ENCODE assay signal across 17 cellular contexts in genomic region chr16:49602201-49603041, GRCh38.
DNase-seq lines count a peak whose midpoint lies in the region; ATAC-seq and TF ChIP-seq lines count a peak whose summit lies in the region.
"Had no signal": no experiment of that assay in that cellular context is flagged by ENCODE, and none has a peak within 500 bp of the region (broad histone marks: within the 10 kb centered on the region; RNA-seq: fewer than 3 reads in every experiment).

No MANE protein-coding gene starts in this region.

- H4K20me1 ChIP-seq in neural progenitor cell (ENCODE audit: low read depth): peaks cover 57% of the 10 kb centered on the region

- peaks cover 65% of the 10 kb centered on the region for H3K4me1 Mint-ChIP-seq in neural progenitor cell

- H3K36me3 ChIP-seq in neural progenitor cell (no peaks in the 10 kb centered on the region), vagina (no peaks in the 10 kb centered on the region), BE2C (no peaks in the 10 kb centered on the region)
- H3K36me3 ChIP-seq: heart left ventricle had no signal

- no peak overlapping the region for H3K4me2 ChIP-seq in neural progenitor cell

- H3K27me3 ChIP-seq in neural progenitor cell: no peaks in the 10 kb centered on the region
- no peaks in the 10 kb centered on the region for H3K27me3 ChIP-seq in vagina
- no peaks in the 10 kb centered on the region for H3K27me3 ChIP-seq in BE2C
- H3K27me3 ChIP-seq: heart left ventricle had no signal

- H3K4me1 ChIP-seq in neural progenitor cell (peaks cover 10% of the 10 kb centered on the region), vagina (no peaks in the 10 kb centered on the region), BE2C (no peaks in the 10 kb centered on the region)

- no peak overlapping the region for H2AFZ ChIP-seq in neural progenitor cell (replicated peaks)

- no peak overlapping the region for H3K27ac ChIP-seq in neural progenitor cell
- H3K27ac ChIP-seq in vagina: no peak overlapping the region
- H3K27ac ChIP-seq: epithelial cell of prostate, heart left ventricle had no signal

- no peak for ATAC-seq in HG02884 (IDR thresholded peaks at IDR 0.05; ENCODE audit: unreplicated experiment)
- no peak for ATAC-seq in HG03469 (IDR thresholded peaks at IDR 0.05; ENCODE audit: unreplicated experiment)
- ATAC-seq: Panc1 had no signal

- no peak overlapping the region for H3K9ac ChIP-seq in neural progenitor cell

- peak overlapping the region; percentile 69 for H3K27ac Mint-ChIP-seq in neural progenitor cell
- H3K27ac Mint-ChIP-seq: activated T-helper 2 cell treated with anti-CD3 and anti-CD28 coated beads, Interferon-gamma antibody, Interleukin-2, Interleukin-4, amounts not matched to agents 10 μg/mL and 5 μg/mL and 100 μg/mL, durations not matched to agents 14 hours and 24 hours and 36 hours; CD4-positive, alpha-beta T cell had no signal

- intact Hi-C loops in vagina (cut with DNase I): no loop called here

- peak overlapping the region; percentile 36 for H3K4me3 ChIP-seq in epithelial cell of proximal tubule (ENCODE audit: low read depth, low read length)
- H3K4me3 ChIP-seq in neural progenitor cell: no peak overlapping the region
- no peak overlapping the region for H3K4me3 ChIP-seq in vagina
- no peak overlapping the region for H3K4me3 ChIP-seq in BE2C (ENCODE audit: low read depth, low read length)
- H3K4me3 ChIP-seq: heart left ventricle had no signal

- no peak overlapping the region for H3K4me3 Mint-ChIP-seq in neural progenitor cell
- H3K4me3 Mint-ChIP-seq: CD4-positive, alpha-beta T cell had no signal

- peaks cover 20% of the 10 kb centered on the region for H3K79me2 ChIP-seq in neural progenitor cell (ENCODE audit: low read depth)

- no peaks in the 10 kb centered on the region for H3K9me3 ChIP-seq in neural progenitor cell (ENCODE audit: low read depth)
- H3K9me3 ChIP-seq in vagina: no peaks in the 10 kb centered on the region
- no peaks in the 10 kb centered on the region for H3K9me3 ChIP-seq in BE2C
- H3K9me3 ChIP-seq: heart left ventricle had no signal

- no peaks in the 10 kb centered on the region for H3K9me3 Mint-ChIP-seq in neural progenitor cell
- H3K9me3 Mint-ChIP-seq: activated T-helper 2 cell treated with anti-CD3 and anti-CD28 coated beads, Interferon-gamma antibody, Interleukin-2, Interleukin-4, amounts not matched to agents 10 μg/mL and 5 μg/mL and 100 μg/mL, durations not matched to agents 14 hours and 24 hours and 36 hours; CD4-positive, alpha-beta T cell had no signal

- no peak for TF ChIP-seq POLR2A in vagina (IDR thresholded peaks at IDR 0.05)

- peaks cover 14% of the 10 kb centered on the region for H3F3A ChIP-seq in neural progenitor cell (ENCODE audit: low read depth)

- DNase-seq in activated CD8-positive, alpha-beta memory T cell treated with anti-CD3 and anti-CD28 coated beads, Interleukin-2, amount 50 U/mL, for 48 hours: peak; percentile 20
- no peak for DNase-seq in activated CD8-positive, alpha-beta memory T cell treated with anti-CD3 and anti-CD28 coated beads, Interleukin-2, amount 50 U/mL, for 4 hours
- DNase-seq in epithelial cell of proximal tubule (ENCODE audit: low read depth) (peak; percentile 19), neural progenitor cell (ENCODE audit: low spot score) (no peak), vagina (ENCODE audit: extremely low spot score in 2 of 2) (peak; percentile 58 to 88), BE2C (no peak)
- DNase-seq: activated CD4-positive, alpha-beta T cell treated with anti-CD3 and anti-CD28 coated beads, Interleukin-2, amount 50 U/mL, for 48 hours; CD4-positive, alpha-beta T cell; GOT3; heart left ventricle; NCI-H774; stimulated activated CD8-positive, alpha-beta memory T cell treated with anti-CD3 and anti-CD28 coated beads, Interleukin-4, amount 100 ng/mL, for 48 hours had no signal

- TF ChIP-seq CTCF in epithelial cell of proximal tubule (conservative IDR thresholded peaks at IDR 0.05; ENCODE audit: low read depth, low read length) (no peak), neural progenitor cell (IDR thresholded peaks at IDR 0.05) (no peak), vagina (IDR thresholded peaks at IDR 0.05) (no peak), BE2C (IDR thresholded peaks at IDR 0.05; ENCODE audit: low read depth, low read length) (no peak)

- H3K27me3 Mint-ChIP-seq in neural progenitor cell (ENCODE audit: insufficient read depth, low read depth): peaks cover 2% of the 10 kb centered on the region

- peaks cover 2% of the 10 kb centered on the region for H3K36me3 Mint-ChIP-seq in neural progenitor cell

Comparison
In these comparisons a context has a peak if more than half of its experiments do, and no peak if none do; other contexts are left out.
1. DNase-seq: peak in activated CD8-positive, alpha-beta memory T cell treated with anti-CD3 and anti-CD28 coated beads, Interleukin-2, amount 50 U/mL, for 48 hours (single experiment), epithelial cell of proximal tubule (single experiment) and vagina (2 of 2); none in activated CD8-positive, alpha-beta memory T cell treated with anti-CD3 and anti-CD28 coated beads, Interleukin-2, amount 50 U/mL, for 4 hours (single experiment), neural progenitor cell (single experiment) and BE2C (single experiment).